In genomic region chr11:67370351-67371076, GRCh38 we compare ENCODE assay signal across 9 cellular contexts. TPM values are rescaled to one million over a fixed set of nuclear protein-coding genes. Genes with fewer than 3 reads are reported as not detected.
DNase-seq lines count a peak whose midpoint lies in the region; ATAC-seq and TF ChIP-seq lines count a peak whose summit lies in the region.
"Had no signal": no experiment of that assay in that cellular context is flagged by ENCODE, and none has a peak within 500 bp of the region (broad histone marks: within the 10 kb centered on the region; RNA-seq: fewer than 3 reads in every experiment).

No MANE protein-coding gene starts in this region.

- H3K9me2 ChIP-seq in HCT116 (ENCODE audit: insufficient read depth), result no peaks in the 10 kb centered on the region

- peak overlapping the region; percentile 10 for H3K27ac ChIP-seq in A673 (ENCODE audit: low read depth, low read length, poor library complexity, severe bottlenecking)
- peak overlapping the region; percentile 100; the same call in 1 of the 2 replicates for H3K27ac ChIP-seq in HCT116 (ENCODE audit: low read depth, low read length)

- TF ChIP-seq RAD21 in HCT116 (IDR thresholded peaks at IDR 0.05; ENCODE audit: low read depth), result no peak

- TF ChIP-seq POLR2A in HCT116 (IDR thresholded peaks at IDR 0.05; ENCODE audit: borderline replicate concordance, extremely low read depth, insufficient read depth, insufficient read length), result no peak

- H3K27ac Mint-ChIP-seq in naive B cell, result peak overlapping the region in 5 of 6 donors; percentile 44 to 94 (median 79)
- no peak overlapping the region for H3K27ac Mint-ChIP-seq in activated T-cell treated with anti-CD3 and anti-CD28 coated beads, Interleukin-2, amount 50 U/mL, for 24 hours

- peaks cover 58% of the 10 kb centered on the region for H3K79me2 ChIP-seq in HCT116 (ENCODE audit: insufficient read depth, low read length)

- CTCF ChIA-PET in A673 (lab: Charles Lee) (interaction anchor here (0.6 to 1.9 kb wide), 7 partner anchors 12 to 585 kb away, joined by 3 to 7 read pairs (median 4); no protein-coding TSS in a partner anchor), HCT116 (lab: Charles Lee) (interaction anchor here (0.7 to 15.5 kb wide), 3 partner anchors 11 to 17 kb away, joined by 3 to 456 read pairs (median 44); partner anchors contain the start of gene POLD4)

- H3K4me1 ChIP-seq in A673 (ENCODE audit: insufficient read depth, low read length, poor library complexity, severe bottlenecking) (peaks cover 53% of the 10 kb centered on the region), HCT116 (ENCODE audit: control insufficient read depth in 1 of 2, insufficient read depth in 2 of 2, low read length in 2 of 2) (peaks cover 25 to 72% of the 10 kb centered on the region in 2 experiments)

- H3K9me3 ChIP-seq in A673 (ENCODE audit: low read depth, low read length, poor library complexity, severe bottlenecking), result no peaks in the 10 kb centered on the region
- H3K9me3 ChIP-seq in HCT116 (ENCODE audit: control insufficient read depth in 1 of 2, insufficient read depth in 1 of 2, low read depth in 1 of 2, low read length in 2 of 2), result no peaks in the 10 kb centered on the region

- H3K36me3 ChIP-seq in A673 (ENCODE audit: insufficient read depth, low read length, poor library complexity, severe bottlenecking) (no peaks in the 10 kb centered on the region), HCT116 (ENCODE audit: control insufficient read depth in 1 of 2, insufficient read depth in 2 of 2, low read length in 2 of 2) (no peaks in the 10 kb centered on the region; a peak in 1 of 4 replicates)

- peak overlapping the region; percentile 88 for H3K4me2 ChIP-seq in HCT116 (ENCODE audit: low read length)

- H3K27me3 ChIP-seq in A673 (replicated peaks; ENCODE audit: insufficient read depth, low read depth, low read length, poor library complexity) (no peaks in the 10 kb centered on the region), HCT116 (ENCODE audit: insufficient read depth, low read length) (no peaks in the 10 kb centered on the region)

- RAD21 ChIA-PET in HCT116 (lab: Charles Lee; ENCODE audit: low non-redundant PET in 1 of 2, low total read pairs in 2 of 2, uncharacterized antibody in 2 of 2, unreplicated experiment in 2 of 2), result interaction anchor here (0.6 to 3.3 kb wide), 3 partner anchors 12 to 74 kb away, joined by 3 to 15 read pairs (median 4); no protein-coding TSS in a partner anchor

- POLR2A ChIA-PET in A673 (lab: Charles Lee; ENCODE audit: low non-redundant PET), result interaction anchor here (0.5 to 0.6 kb wide), 2 partner anchors 24 to 39 kb away, joined by 3 to 14 read pairs; no protein-coding TSS in a partner anchor
- POLR2A ChIA-PET in HCT116 (lab: Charles Lee), result interaction anchor here (2.0 to 15.1 kb wide), 3 partner anchors 9 to 16 kb away, joined by 7 to 210 read pairs (median 15); partner anchors contain the start of gene POLD4

- H3K9me3 Mint-ChIP-seq in naive B cell, result no peaks in the 10 kb centered on the region
- no peaks in the 10 kb centered on the region for H3K9me3 Mint-ChIP-seq in activated T-cell treated with anti-CD3 and anti-CD28 coated beads, Interleukin-2, amount 50 U/mL, for 24 hours

- BruUV-seq in A673 (replicated peaks; lab: Mats Ljungman, UMichigan) (no TSS peak), HCT116 (replicated peaks; lab: Mats Ljungman, UMichigan) (no TSS peak)

- H3K27me3 Mint-ChIP-seq in naive B cell, result no peaks in the 10 kb centered on the region
- peaks cover 24% of the 10 kb centered on the region for H3K27me3 Mint-ChIP-seq in activated T-cell treated with anti-CD3 and anti-CD28 coated beads, Interleukin-2, amount 50 U/mL, for 24 hours

- peaks cover 0 to 9% of the 10 kb centered on the region in 2 donors for H3K36me3 Mint-ChIP-seq in naive B cell
- H3K36me3 Mint-ChIP-seq in activated T-cell treated with anti-CD3 and anti-CD28 coated beads, Interleukin-2, amount 50 U/mL, for 24 hours (ENCODE audit: low read depth), result no peaks in the 10 kb centered on the region

- H3K9ac ChIP-seq in HCT116 (ENCODE audit: low read length), result peak overlapping the region; percentile 100; the same call in 1 of the 2 replicates

- no peak overlapping the region for H2AFZ ChIP-seq in HCT116 (ENCODE audit: low read depth, low read length, poor library complexity, severe bottlenecking)

- intact Hi-C loops in A673 (cut with micrococcal nuclease; ENCODE audit: unreplicated experiment) (no loop called here), HCT116 (cut with micrococcal nuclease) (loop anchor here (1.0 kb wide), 1 partner anchor 12 kb away; no protein-coding TSS in a partner anchor)

- H4K20me1 ChIP-seq in HCT116 (ENCODE audit: insufficient read depth), result no peaks in the 10 kb centered on the region

- ATAC-seq in HCT116 (no peak), naive B cell (ENCODE audit: low read depth in 2 of 2) (no peak), HG02981 (IDR thresholded peaks at IDR 0.05; ENCODE audit: unreplicated experiment) (no peak), GM18870 (IDR thresholded peaks at IDR 0.05; ENCODE audit: unreplicated experiment) (no peak)

- peaks cover 74 to 77% (median 77%) of the 10 kb centered on the region in 3 donors for H3K4me1 Mint-ChIP-seq in naive B cell
- peaks cover 55% of the 10 kb centered on the region for H3K4me1 Mint-ChIP-seq in activated T-cell treated with anti-CD3 and anti-CD28 coated beads, Interleukin-2, amount 50 U/mL, for 24 hours (ENCODE audit: low read depth)

- no peak overlapping the region for H3K4me3 ChIP-seq in A673 (ENCODE audit: low read depth, low read length, poor library complexity, severe bottlenecking)
- no peak overlapping the region for H3K4me3 ChIP-seq in HCT116 (replicated peaks in 1 of 2; ENCODE audit: low read depth in 1 of 2, low read length in 2 of 2)
- H3K4me3 ChIP-seq in cardiac fibroblast (replicated peaks in 1 of 2; ENCODE audit: low read depth in 2 of 2, low read length in 2 of 2), result peak overlapping the region in 1 of 2 donors; percentile 1

- no peak for DNase-seq in A673 (ENCODE audit: low spot score)
- no peak for DNase-seq in HCT116 (ENCODE audit: low read depth, low spot score)
- peak; percentile 56 to 60 for DNase-seq in cardiac fibroblast (ENCODE audit: low read depth in 2 of 2)
- no peak for DNase-seq in naive B cell
- no peak for DNase-seq in NCI-H226
- no peak for DNase-seq in activated T-cell treated with anti-CD3 and anti-CD28 coated beads, Interleukin-2, amount 50 U/mL, for 24 hours
- DNase-seq: NCI-H2227 treated with DMSO at 0.1 percent for 48 hours had no signal

- H3K4me3 Mint-ChIP-seq in naive B cell, result peak overlapping the region; percentile 50 to 96 (median 92)
- no peak overlapping the region for H3K4me3 Mint-ChIP-seq in activated T-cell treated with anti-CD3 and anti-CD28 coated beads, Interleukin-2, amount 50 U/mL, for 24 hours

- TF ChIP-seq CTCF in A673 (conservative IDR thresholded peaks at IDR 0.05; ENCODE audit: low read depth, low read length) (no peak), HCT116 (IDR thresholded peaks at IDR 0.05 in 2 of 3, conservative IDR thresholded peaks at IDR 0.05 in 1 of 3; ENCODE audit: borderline replicate concordance in 1 of 3, insufficient read depth in 1 of 3, low read depth in 2 of 3, low read length in 2 of 3) (no peak), cardiac fibroblast (IDR thresholded peaks at IDR 0.05; ENCODE audit: low read depth, low read length) (no peak)

TF ChIP-seq in HCT116, 20 proteins besides CTCF, POLR2A, EP300 and RAD21 (continues in another document):
- no peak for TF ChIP-seq SP1 (IDR thresholded peaks at IDR 0.05; ENCODE audit: low read depth)
- TF ChIP-seq MAX (IDR thresholded peaks at IDR 0.05), result no peak
- TF ChIP-seq YY1 (IDR thresholded peaks at IDR 0.05; ENCODE audit: extremely low read depth, insufficient replicate concordance, low read depth, low read length), result no peak
- no peak for TF ChIP-seq CBX3 (IDR thresholded peaks at IDR 0.05; ENCODE audit: low read depth)
- TF ChIP-seq ELF1 (IDR thresholded peaks at IDR 0.05; ENCODE audit: borderline replicate concordance, low read depth), result no peak
- TF ChIP-seq TCF7L2 (IDR thresholded peaks at IDR 0.05; ENCODE audit: borderline replicate concordance, extremely low read depth, insufficient read depth, insufficient read length), result no peak
- TF ChIP-seq POLR2AphosphoS5 (IDR thresholded peaks at IDR 0.05; ENCODE audit: low read depth, low read length), result no peak
- TF ChIP-seq SRF (IDR thresholded peaks at IDR 0.05; ENCODE audit: low read depth), result no peak
- TF ChIP-seq FOSL1 (IDR thresholded peaks at IDR 0.05; ENCODE audit: low read depth), result no peak

RNA-seq across cellular contexts. Expression of gene CLCF1, which starts 2.9 kb away (rescaled TPM):
- total RNA-seq in A673 (2021), result 0.69 and 0.87 TPM in 2 replicates
- 12.2 TPM for total RNA-seq in HCT116 (2021; ENCODE audit: unreplicated experiment)
- 18.3 and 20.2 TPM in 2 replicates for polyA plus RNA-seq in HCT116 (2012)
- 10 to 100 TPM in 1 of 6 donors, 1 to 10 TPM in 5; 5.3 to 10.4 (median 7.7) TPM for polyA plus RNA-seq in naive B cell (ENCODE audit: low read depth in 6 of 6)

RNA-seq across cellular contexts. Expression of gene POLD4, which starts 17.2 kb away (rescaled TPM):
- total RNA-seq in A673 (2021), result 13.2 and 14.3 TPM in 2 replicates
- 44.2 TPM for total RNA-seq in HCT116 (2021; ENCODE audit: unreplicated experiment)
- 101 and 113 TPM in 2 replicates for polyA plus RNA-seq in HCT116 (2012)
- polyA plus RNA-seq in naive B cell (ENCODE audit: low read depth in 6 of 6), result 100 to 1,000 TPM; 340 to 535 (median 458) TPM

RNA-seq across cellular contexts. Expression of gene RAD9A, which starts 21.3 kb away (rescaled TPM):
- 43.0 and 55.0 TPM in 2 replicates for total RNA-seq in A673 (2021)
- total RNA-seq in HCT116 (2021; ENCODE audit: unreplicated experiment), result 49.8 TPM
- polyA plus RNA-seq in HCT116 (2012), result 26.5 and 29.8 TPM in 2 replicates
- polyA plus RNA-seq in naive B cell (ENCODE audit: low read depth in 6 of 6), result 10 to 100 TPM in 4 of 6 donors, 1 to 10 TPM in 2; 6.7 to 17.5 (median 11.0) TPM

RNA-seq across cellular contexts. Expression of gene PPP1CA, which starts 31.1 kb away (rescaled TPM):
- total RNA-seq in A673 (2021) (239 TPM in 2 replicates), HCT116 (2021; ENCODE audit: unreplicated experiment) (238 TPM)
- polyA plus RNA-seq in HCT116 (2012), result 226 and 254 TPM in 2 replicates
- 100 to 1,000 TPM; 492 to 795 (median 530) TPM for polyA plus RNA-seq in naive B cell (ENCODE audit: low read depth in 6 of 6)

RNA-seq across cellular contexts. Expression of gene TBC1D10C, which starts 33.4 kb away (rescaled TPM):
- total RNA-seq in A673 (2021) (not detected in 2 replicates), HCT116 (2021; ENCODE audit: unreplicated experiment) (0.39 TPM)
- polyA plus RNA-seq in HCT116 (2012), result 0.07 and 0.22 TPM in 2 replicates
- polyA plus RNA-seq in naive B cell (ENCODE audit: low read depth in 6 of 6), result 100 to 1,000 TPM; 190 to 304 (median 239) TPM

Comparison
In these comparisons a context has a peak if more than half of its experiments do, and no peak if none do; other contexts are left out.
1. DNase-seq: peak in cardiac fibroblast (2 of 2); none in A673 (single experiment), HCT116 (single experiment), naive B cell (single experiment), NCI-H226 (single experiment) and activated T-cell treated with anti-CD3 and anti-CD28 coated beads, Interleukin-2, amount 50 U/mL, for 24 hours (single experiment).